ENCODE assay signal across 20 cellular contexts in the genomic region with DNA sequence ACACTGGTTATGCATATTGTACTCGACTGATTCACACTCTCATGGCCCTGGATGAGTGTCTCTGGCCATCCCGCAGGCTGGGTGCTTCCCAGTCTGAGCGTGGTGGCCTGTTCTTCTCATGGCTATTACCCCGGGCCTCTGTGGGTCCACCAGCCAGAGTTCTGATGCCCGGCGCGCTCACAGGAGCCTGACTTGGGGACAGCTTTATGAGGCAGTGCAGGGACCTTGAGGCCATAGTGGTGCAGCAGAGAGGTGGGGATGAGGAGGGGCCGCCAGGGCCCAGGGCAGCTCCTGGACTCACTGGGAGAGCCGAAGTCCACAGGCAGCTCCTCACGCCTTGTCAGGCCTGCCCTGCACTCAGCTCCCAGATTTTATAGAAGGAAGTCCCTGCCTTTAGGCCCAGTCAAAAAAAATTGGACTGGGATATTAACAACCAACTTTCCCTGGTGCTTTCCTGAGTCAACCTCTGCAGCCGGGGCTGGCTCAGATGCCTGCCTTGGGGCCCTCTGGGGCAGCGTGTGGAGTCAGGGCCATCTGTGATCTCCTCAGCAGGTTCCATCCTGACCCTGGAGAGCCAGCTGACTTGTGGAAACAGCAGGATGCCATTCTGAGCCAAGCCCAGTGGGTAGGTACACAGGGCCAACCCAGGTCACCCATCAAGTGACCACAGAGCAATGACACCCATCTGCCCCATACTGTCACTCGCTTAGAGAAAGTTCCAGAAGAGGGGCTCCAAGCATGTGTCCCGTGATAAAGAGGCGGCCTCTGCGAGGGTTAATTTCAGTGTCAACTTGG.
DNase-seq lines count a peak whose midpoint lies in the region; ATAC-seq and TF ChIP-seq lines count a peak whose summit lies in the region.
"Had no signal": no experiment of that assay in that cellular context is flagged by ENCODE, and none has a peak within 500 bp of the region (broad histone marks: within the 10 kb centered on the region; RNA-seq: fewer than 3 reads in every experiment).

No MANE protein-coding gene starts in this region.

- no peak overlapping the region for H3K23ac ChIP-seq in neuronal stem cell (ENCODE audit: low read depth, low read length, poor library complexity)

- H2BK5ac ChIP-seq in neuronal stem cell (ENCODE audit: low read length) = peak overlapping the region; percentile 58

- in situ Hi-C loops in KBM-7 (cut with MboI; ENCODE audit: low pct_unique_long_range_greater_than_20kb, low sequenced_read_pairs) = no loop called here

- no peak overlapping the region for H3K4ac ChIP-seq in neuronal stem cell (ENCODE audit: low read length)

- H2AK5ac ChIP-seq in neuronal stem cell (ENCODE audit: low read depth, low read length) = peak overlapping the region; percentile 47

- POLR2A ChIA-PET in HEK293 (lab: Yijun Ruan, JAX) = no interaction called here

- peak overlapping the region; percentile 82 for H3K18ac ChIP-seq in neuronal stem cell (ENCODE audit: low read length)

- no peak overlapping the region for H4K91ac ChIP-seq in neuronal stem cell (ENCODE audit: low read depth, low read length, poor library complexity)

- peaks cover 0 to 2% (median 0%) of the 10 kb centered on the region in 3 experiments for H3K27me3 ChIP-seq in neuronal stem cell (ENCODE audit: control insufficient read depth in 3 of 3, insufficient read depth in 3 of 3, low read depth in 1 of 3, low read length in 3 of 3)

- no peak overlapping the region for H3K4me2 ChIP-seq in neuronal stem cell (ENCODE audit: insufficient read depth, low read length, poor library complexity, severe bottlenecking)

- DNase-seq in coronary artery (ENCODE audit: low spot score) = peak; percentile 64
- DNase-seq in neuronal stem cell (ENCODE audit: low spot score) = no peak
- peak; percentile 15 for DNase-seq in stimulated activated CD8-positive, alpha-beta memory T cell treated with anti-CD3 and anti-CD28 coated beads, Interleukin-4, amount 100 ng/mL, for 48 hours
- DNase-seq in NCI-H2171 (lab: John Stamatoyannopoulos, UW) = no peak
- DNase-seq in KBM-7 = no peak
- DNase-seq: ACHN; C1 segment of cervical spinal cord; CD8-positive, alpha-beta memory T cell; DMS79; GM23248; HCEC 1CT; MM.1S; NCI-H1092; NCI-H146; NCI-H2081; NCI-H446 treated with DMSO at 0.1 percent for 48 hours; NCI-H774; SHP77 had no signal

- no peaks in the 10 kb centered on the region for H3K36me3 ChIP-seq in HEK293 (ENCODE audit: control insufficient read depth in 2 of 2, insufficient read depth in 1 of 2, low read length in 2 of 2)
- H3K36me3 ChIP-seq in neuronal stem cell (replicated peaks in 1 of 2; ENCODE audit: control insufficient read depth in 2 of 2, insufficient read depth in 2 of 2, low read length in 2 of 2) = no peaks in the 10 kb centered on the region

- H2BK12ac ChIP-seq in neuronal stem cell (ENCODE audit: low read length) = no peak overlapping the region

- H3K9me3 ChIP-seq in HEK293 (ENCODE audit: control insufficient read depth, insufficient read depth, low read depth, low read length) (no peaks in the 10 kb centered on the region), neuronal stem cell (replicated peaks in 1 of 2; ENCODE audit: control insufficient read depth in 2 of 2, insufficient read depth in 1 of 2, low read depth in 1 of 2, low read length in 2 of 2) (no peaks in the 10 kb centered on the region)

- no peak overlapping the region for H3K4me3 ChIP-seq in HEK293 (ENCODE audit: low read depth, low read length)
- no peak overlapping the region for H3K4me3 ChIP-seq in coronary artery
- no peak overlapping the region for H3K4me3 ChIP-seq in neuronal stem cell (ENCODE audit: low read length in 2 of 2)
- H3K4me3 ChIP-seq: GM23248 had no signal

- H3K9ac ChIP-seq in neuronal stem cell (ENCODE audit: low read depth, low read length, poor library complexity) = no peak overlapping the region
- H3K9ac ChIP-seq: GM23248 had no signal

- no peaks in the 10 kb centered on the region for H3K4me1 ChIP-seq in HEK293 (ENCODE audit: control insufficient read depth, insufficient read depth, low read length)
- peaks cover 14% of the 10 kb centered on the region in 2 donors for H3K4me1 ChIP-seq in neuronal stem cell (ENCODE audit: control insufficient read depth in 2 of 2, insufficient read depth in 1 of 2, low read depth in 1 of 2, low read length in 2 of 2)

- H2AFZ ChIP-seq in neuronal stem cell (ENCODE audit: low read length) = no peak overlapping the region
- H2AFZ ChIP-seq: GM23248 had no signal

- TF ChIP-seq CTCF in HEK293 (tag by site-specific recombination; IDR thresholded peaks at IDR 0.05) (no peak), coronary artery (IDR thresholded peaks at IDR 0.05) (no peak)

- H3K27ac ChIP-seq in HEK293 (ENCODE audit: extremely low read depth, low read depth, low read length) (no peak overlapping the region), coronary artery (no peak overlapping the region), neuronal stem cell (replicated peaks; ENCODE audit: low read length) (no peak overlapping the region)
- H3K27ac ChIP-seq: GM23248 had no signal

- peak overlapping the region; percentile 54 for H2BK15ac ChIP-seq in neuronal stem cell (ENCODE audit: low read length)

- H3K14ac ChIP-seq in neuronal stem cell (ENCODE audit: low read length) = no peak overlapping the region

- H4K8ac ChIP-seq in neuronal stem cell (ENCODE audit: low read depth, low read length) = no peak overlapping the region

- H3K79me1 ChIP-seq in neuronal stem cell (ENCODE audit: low read depth, low read length) = no peaks in the 10 kb centered on the region

- WGBS in neuronal stem cell (ENCODE audit: extremely low coverage in 2 of 2, insufficient read length in 2 of 2, insufficient replicate concordance in 1 of 2), 2 donors = no CpG with 5 or more reads among the region's 16 CpGs

- CTCF ChIA-PET in HEK293 (lab: Yijun Ruan, JAX) = no interaction called here

- H2BK120ac ChIP-seq in neuronal stem cell (ENCODE audit: low read depth, low read length) = no peak overlapping the region

- ATAC-seq in HG02798 (IDR thresholded peaks at IDR 0.05; ENCODE audit: poor library complexity, unreplicated experiment) = no peak

TF ChIP-seq in HEK293, 187 proteins besides CTCF, POLR2A, EP300 and RAD21:
- TF ChIP-seq ZIC2 (tag by site-specific recombination; IDR thresholded peaks at IDR 0.05) = peak; percentile 28; the same call in 1 of the 2 replicates
- TF ChIP-seq, protein P1, sequence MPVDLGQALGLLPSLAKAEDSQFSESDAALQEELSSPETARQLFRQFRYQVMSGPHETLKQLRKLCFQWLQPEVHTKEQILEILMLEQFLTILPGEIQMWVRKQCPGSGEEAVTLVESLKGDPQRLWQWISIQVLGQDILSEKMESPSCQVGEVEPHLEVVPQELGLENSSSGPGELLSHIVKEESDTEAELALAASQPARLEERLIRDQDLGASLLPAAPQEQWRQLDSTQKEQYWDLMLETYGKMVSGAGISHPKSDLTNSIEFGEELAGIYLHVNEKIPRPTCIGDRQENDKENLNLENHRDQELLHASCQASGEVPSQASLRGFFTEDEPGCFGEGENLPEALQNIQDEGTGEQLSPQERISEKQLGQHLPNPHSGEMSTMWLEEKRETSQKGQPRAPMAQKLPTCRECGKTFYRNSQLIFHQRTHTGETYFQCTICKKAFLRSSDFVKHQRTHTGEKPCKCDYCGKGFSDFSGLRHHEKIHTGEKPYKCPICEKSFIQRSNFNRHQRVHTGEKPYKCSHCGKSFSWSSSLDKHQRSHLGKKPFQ (tag by site-specific recombination; IDR thresholded peaks at IDR 0.05) = no peak

Comparison
In these comparisons a context has a peak if more than half of its experiments do, and no peak if none do; other contexts are left out.
1. DNase-seq: peak in coronary artery (single experiment) and stimulated activated CD8-positive, alpha-beta memory T cell treated with anti-CD3 and anti-CD28 coated beads, Interleukin-4, amount 100 ng/mL, for 48 hours (single experiment); none in neuronal stem cell (single experiment), NCI-H2171 (single experiment) and KBM-7 (single experiment).